ENCODE assay signal across 21 cellular contexts in genomic region chr11:100875521-100875869, GRCh38.
"Had no signal": no experiment of that assay in that cellular context is flagged by ENCODE, and none has a peak within 500 bp of the region (broad histone marks: within the 10 kb centered on the region; RNA-seq: fewer than 3 reads in every experiment).

No MANE protein-coding gene starts in this region.

- H3K27me3 Mint-ChIP-seq: activated CD4-positive, alpha-beta T cell treated with anti-CD3 and anti-CD28 coated beads, Interleukin-2, amount 10 ng/mL, durations not matched to agents 7 days and 5 days; activated naive CD8-positive, alpha-beta T cell; dendritic cell treated with granulocyte-macrophage colony-stimulating factor and Interleukin-4, amounts not matched to agents 40 ng/mL and 50 ng/mL, for 4 days; naive thymus-derived CD8-positive, alpha-beta T cell; type B pancreatic cell had no signal

- H3K36me3 Mint-ChIP-seq: activated naive CD8-positive, alpha-beta T cell; naive thymus-derived CD8-positive, alpha-beta T cell had no signal

- H3K27me3 ChIP-seq: gastrocnemius medialis, heart left ventricle, left lung had no signal

- ATAC-seq: gastrocnemius medialis; left lung; naive thymus-derived CD8-positive, alpha-beta T cell; right cardiac atrium; stimulated activated naive CD8-positive, alpha-beta T cell treated with anti-CD3 and anti-CD28 coated beads, Interleukin-15, Interleukin-2, amounts not matched to agents 100 U/mL and 50 U/mL, for 24 hours had no signal

- H3K27ac Mint-ChIP-seq: activated CD4-positive, alpha-beta T cell treated with anti-CD3 and anti-CD28 coated beads, Interleukin-2, amount 10 ng/mL, durations not matched to agents 7 days and 5 days; activated naive CD8-positive, alpha-beta T cell; dendritic cell treated with granulocyte-macrophage colony-stimulating factor and Interleukin-4, amounts not matched to agents 40 ng/mL and 50 ng/mL, for 4 days; naive thymus-derived CD8-positive, alpha-beta T cell; type B pancreatic cell had no signal

- H3K4me3 ChIP-seq: gastrocnemius medialis, heart left ventricle, left lung, prostate gland had no signal

- FAIRE-seq: small intestine had no signal

- H3K27ac ChIP-seq: epithelial cell of prostate, prostate gland had no signal

- H3K4me3 Mint-ChIP-seq: activated CD4-positive, alpha-beta T cell treated with anti-CD3 and anti-CD28 coated beads, Interleukin-2, amount 10 ng/mL, durations not matched to agents 7 days and 5 days; activated naive CD8-positive, alpha-beta T cell; dendritic cell treated with granulocyte-macrophage colony-stimulating factor and Interleukin-4, amounts not matched to agents 40 ng/mL and 50 ng/mL, for 4 days; naive thymus-derived CD8-positive, alpha-beta T cell; type B pancreatic cell had no signal

- H3K9me3 ChIP-seq: gastrocnemius medialis, left lung, prostate gland had no signal

- H3K36me3 ChIP-seq: gastrocnemius medialis, heart left ventricle, left lung, prostate gland had no signal

- DNase-seq: activated CD4-positive, alpha-beta T cell treated with anti-CD3 and anti-CD28 coated beads, Interleukin-2, amount 10 ng/mL, durations not matched to agents 7 days and 5 days; activated CD8-positive, alpha-beta memory T cell treated with anti-CD3 and anti-CD28 coated beads, Interleukin-2, amount 50 U/mL, for 48 hours; activated gamma-delta T cell treated with Interleukin-2 at 50 U/mL for 16 hours; amniotic stem cell; effector memory CD4-positive, alpha-beta T cell; gastrocnemius medialis; heart left ventricle; islet precursor cell; left lung; mammary epithelial cell; naive thymus-derived CD8-positive, alpha-beta T cell; nucleus accumbens; small intestine; stimulated activated naive CD8-positive, alpha-beta T cell treated with anti-CD3 and anti-CD28 coated beads, Interleukin-15, Interleukin-2, amounts not matched to agents 100 U/mL and 50 U/mL, for 24 hours; SW 1271 had no signal

- H3K4me1 Mint-ChIP-seq: activated CD4-positive, alpha-beta T cell treated with anti-CD3 and anti-CD28 coated beads, Interleukin-2, amount 10 ng/mL, durations not matched to agents 7 days and 5 days; naive thymus-derived CD8-positive, alpha-beta T cell had no signal

- H3K4me1 ChIP-seq: prostate gland had no signal

- H3K9me3 Mint-ChIP-seq: activated CD4-positive, alpha-beta T cell treated with anti-CD3 and anti-CD28 coated beads, Interleukin-2, amount 10 ng/mL, durations not matched to agents 7 days and 5 days; dendritic cell treated with granulocyte-macrophage colony-stimulating factor and Interleukin-4, amounts not matched to agents 40 ng/mL and 50 ng/mL, for 4 days; type B pancreatic cell had no signal
